In genomic region chr6:3202999-3203696, GRCh38 we compare ENCODE assay signal across 1 cellular context.
TF ChIP-seq lines count a peak whose summit lies in the region.

No MANE protein-coding gene starts in this region.

TF ChIP-seq in IMR-90, 13 proteins besides CTCF, POLR2A, EP300 and RAD21:
- TF ChIP-seq ELK1 (IDR thresholded peaks at IDR 0.05; ENCODE audit: borderline replicate concordance, low read depth, low read length): no peak
- TF ChIP-seq RFX5 (IDR thresholded peaks at IDR 0.05; ENCODE audit: low read depth, low read length): no peak
- TF ChIP-seq USF2 (IDR thresholded peaks at IDR 0.05; ENCODE audit: low read depth, low read length): no peak
- TF ChIP-seq CEBPB (IDR thresholded peaks at IDR 0.05; ENCODE audit: low read depth, low read length): peak; percentile 79
- no peak for TF ChIP-seq NFE2L2 (IDR thresholded peaks at IDR 0.05; ENCODE audit: low read depth, low read length)
- no peak for TF ChIP-seq MAFK (IDR thresholded peaks at IDR 0.05; ENCODE audit: low read depth, low read length)
- TF ChIP-seq MAZ (IDR thresholded peaks at IDR 0.05; ENCODE audit: borderline replicate concordance, low read depth, low read length): no peak
- 0 out of 2 replicates have a peak, but pooled peaks have one; percentile 13 for TF ChIP-seq BHLHE40 (IDR thresholded peaks at IDR 0.05; ENCODE audit: low read depth, low read length)
- TF ChIP-seq FOS (IDR thresholded peaks at IDR 0.05; ENCODE audit: low read depth, low read length): no peak
